Comparison of ENCODE assay signal across 17 cellular contexts in genomic region chr5:68443091-68443490, GRCh38.
DNase-seq lines count a peak whose midpoint lies in the region; ATAC-seq and TF ChIP-seq lines count a peak whose summit lies in the region.
"Had no signal": no experiment of that assay in that cellular context is flagged by ENCODE, and none has a peak within 500 bp of the region (broad histone marks: within the 10 kb centered on the region; RNA-seq: fewer than 3 reads in every experiment).

No MANE protein-coding gene starts in this region.

- no TSS peak for BruUV-seq in MCF 10A (replicated peaks; lab: Mats Ljungman, UMichigan)

- H3K36me3 Mint-ChIP-seq in MCF 10A (ENCODE audit: insufficient read depth, unreplicated experiment) = no peaks in the 10 kb centered on the region
- H3K36me3 Mint-ChIP-seq in nephron (ENCODE audit: low read depth) = no peaks in the 10 kb centered on the region
- H3K36me3 Mint-ChIP-seq: CD14-positive monocyte; CD8-positive, alpha-beta T cell had no signal

- DNase-seq in breast epithelium (ENCODE audit: low spot score in 2 of 2) (no peak), MCF 10A (ENCODE audit: unreplicated experiment) (no peak), MV-4-11 (lab: John Stamatoyannopoulos, UW) (peak; percentile 37), NK-92 (lab: John Stamatoyannopoulos, UW; ENCODE audit: unreplicated experiment) (no peak), omental fat pad (ENCODE audit: low spot score) (no peak), tibial artery (no peak)
- DNase-seq: CD8-positive, alpha-beta T cell; COR-L47; GF-D8; GOT3; IMR-90; KBM-7 had no signal

- TF ChIP-seq POLR2A in breast epithelium (IDR thresholded peaks at IDR 0.05) = no peak

- intact Hi-C loops in breast epithelium (cut with DNase I; ENCODE audit: low total_unique reads) = no loop called here
- intact Hi-C loops in MCF 10A (cut with micrococcal nuclease) = no loop called here
- intact Hi-C loops in tibial artery (cut with DNase I; ENCODE audit: low total_unique reads) = no loop called here

- CTCF ChIA-PET in MCF 10A (lab: Yijun Ruan, JAX) = interaction anchor here (2.1 kb wide), 1 partner anchor 9 kb away, joined by 6 read pairs; no protein-coding TSS in a partner anchor

- H3K4me1 Mint-ChIP-seq in MCF 10A (ENCODE audit: insufficient read depth, unreplicated experiment) (peaks cover 12% of the 10 kb centered on the region), nephron (peaks cover 71% of the 10 kb centered on the region)

- H3K27ac Mint-ChIP-seq in MCF 10A (ENCODE audit: low read depth, unreplicated experiment) (no peak overlapping the region), nephron (peak overlapping the region in 2 of 3 experiments; percentile 37 to 64)
- H3K27ac Mint-ChIP-seq: CD8-positive, alpha-beta T cell had no signal

- H3K4me1 ChIP-seq in breast epithelium (peaks cover 0 to 16% of the 10 kb centered on the region in 2 donors), tibial artery (peaks cover 0 to 11% (median 0%) of the 10 kb centered on the region in 4 donors)
- H3K4me1 ChIP-seq: HAP-1 had no signal

- no peaks in the 10 kb centered on the region for H3K9me3 ChIP-seq in breast epithelium
- no peaks in the 10 kb centered on the region for H3K9me3 ChIP-seq in tibial artery
- H3K9me3 ChIP-seq: HAP-1 had no signal

- H3K4me3 Mint-ChIP-seq in MCF 10A (ENCODE audit: unreplicated experiment) (no peak overlapping the region), nephron (no peak overlapping the region)
- H3K4me3 Mint-ChIP-seq: CD14-positive monocyte; CD8-positive, alpha-beta T cell had no signal

- H3K27me3 ChIP-seq in breast epithelium (no peaks in the 10 kb centered on the region), tibial artery (no peaks in the 10 kb centered on the region)

- H3K36me3 ChIP-seq in breast epithelium (no peaks in the 10 kb centered on the region), tibial artery (no peaks in the 10 kb centered on the region)
- H3K36me3 ChIP-seq: HAP-1 had no signal

- H3K27ac ChIP-seq in breast epithelium (peak overlapping the region; percentile 91 to 92), tibial artery (no peak overlapping the region)
- H3K27ac ChIP-seq: 22Rv1 had no signal

- TF ChIP-seq CTCF in breast epithelium (IDR thresholded peaks at IDR 0.05) = no peak
- TF ChIP-seq CTCF in MCF 10A (IDR thresholded peaks at IDR 0.05; ENCODE audit: unreplicated experiment) = no peak
- no peak for TF ChIP-seq CTCF in nephron (IDR thresholded peaks at IDR 0.05; ENCODE audit: unreplicated experiment in 3 of 3)
- TF ChIP-seq CTCF in omental fat pad (IDR thresholded peaks at IDR 0.05) = no peak
- no peak for TF ChIP-seq CTCF in tibial artery (IDR thresholded peaks at IDR 0.05)

- ATAC-seq in GM19463 (IDR thresholded peaks at IDR 0.05; ENCODE audit: unreplicated experiment) = peak; percentile 46
- ATAC-seq in omental fat pad (ENCODE audit: low FRiP score) = no peak
- ATAC-seq: CD8-positive, alpha-beta T cell had no signal

- H3K4me3 ChIP-seq in breast epithelium = no peak overlapping the region
- no peak overlapping the region for H3K4me3 ChIP-seq in tibial artery
- H3K4me3 ChIP-seq: HAP-1 had no signal

- POLR2A ChIA-PET in MCF 10A (lab: Yijun Ruan, JAX) = interaction anchor here (0.6 to 1.8 kb wide), 5 partner anchors 9 to 99 kb away, joined by 3 to 5 read pairs (median 4); no protein-coding TSS in a partner anchor

- H3K9me3 Mint-ChIP-seq in MCF 10A (ENCODE audit: unreplicated experiment) (no peaks in the 10 kb centered on the region), nephron (no peaks in the 10 kb centered on the region)
- H3K9me3 Mint-ChIP-seq: CD8-positive, alpha-beta T cell had no signal

- H3K27me3 Mint-ChIP-seq in MCF 10A (ENCODE audit: insufficient read depth, unreplicated experiment) = no peaks in the 10 kb centered on the region
- peaks cover 6% of the 10 kb centered on the region for H3K27me3 Mint-ChIP-seq in nephron (ENCODE audit: low read depth)

Comparison
In these comparisons a context has a peak if more than half of its experiments do, and no peak if none do; other contexts are left out.
1. H3K27ac ChIP-seq: peak in breast epithelium (2 of 2); none in tibial artery (0 of 2).